9 cellular contexts compared by ENCODE assay signal in the genomic region with DNA sequence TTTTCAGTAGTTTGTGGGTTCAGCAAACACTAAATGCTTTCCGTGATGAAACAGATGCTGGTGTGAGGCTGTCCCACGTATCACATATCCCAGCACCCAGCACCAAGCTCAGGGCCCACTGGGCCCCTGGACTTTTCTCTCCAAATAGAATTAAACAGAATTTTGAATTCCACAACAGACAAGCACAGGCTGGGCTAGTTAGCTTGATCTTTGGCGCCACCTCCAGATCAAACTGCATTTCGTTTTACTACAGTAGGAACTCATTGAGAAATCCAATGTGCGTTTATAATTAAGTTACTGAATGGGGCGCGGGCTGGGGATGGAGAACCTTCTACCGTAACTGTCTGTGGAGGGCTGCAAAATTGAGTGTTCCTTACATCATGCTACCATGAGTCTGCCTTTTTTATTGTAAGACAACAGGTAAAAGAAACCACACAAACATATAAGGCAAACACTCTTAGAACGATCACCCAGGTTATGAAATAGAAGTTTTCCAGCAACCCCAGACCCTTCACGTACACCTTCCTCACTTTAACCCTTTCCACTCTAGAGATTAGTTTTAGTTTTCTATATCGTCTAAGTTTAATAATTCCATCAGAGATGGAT.
DNase-seq lines count a peak whose midpoint lies in the region; ATAC-seq, FAIRE-seq and TF ChIP-seq lines count a peak whose summit lies in the region.
"Had no signal": no experiment of that assay in that cellular context is flagged by ENCODE, and none has a peak within 500 bp of the region (broad histone marks: within the 10 kb centered on the region; RNA-seq: fewer than 3 reads in every experiment).

No MANE protein-coding gene starts in this region.

- H3K27ac ChIP-seq in 22Rv1 = no peak overlapping the region
- H3K27ac ChIP-seq in esophagus squamous epithelium = no peak overlapping the region
- no peak overlapping the region for H3K27ac ChIP-seq in naive thymus-derived CD4-positive, alpha-beta T cell (ENCODE audit: low read depth, low read length)

- intact Hi-C loops in esophagus squamous epithelium (cut with DNase I) = loop anchor here (10.0 kb wide), 2 partner anchors 279 to 439 kb away; a partner anchor contains a TSS
- intact Hi-C loops in naive thymus-derived CD4-positive, alpha-beta T cell (cut with micrococcal nuclease) = loop anchor here (1.0 to 2.0 kb wide), 4 partner anchors 283 to 444 kb away; no protein-coding TSS in a partner anchor

- TF ChIP-seq POLR2A in esophagus squamous epithelium (IDR thresholded peaks at IDR 0.05) = no peak

- TF ChIP-seq CTCF in 22Rv1 (IDR thresholded peaks at IDR 0.05) (peak; percentile 77), GM12864 (IDR thresholded peaks at IDR 0.05; ENCODE audit: low read depth, low read length, missing control alignments) (peak; percentile 32), esophagus squamous epithelium (IDR thresholded peaks at IDR 0.05) (peak in 5 of 6 experiments; percentile 39 to 65 (median 40))

- H3K36me3 ChIP-seq in esophagus squamous epithelium = peaks cover 0 to 43% (median 5%) of the 10 kb centered on the region in 3 donors
- H3K36me3 ChIP-seq in naive thymus-derived CD4-positive, alpha-beta T cell (ENCODE audit: control insufficient read depth in 2 of 3, insufficient read depth in 3 of 3, low read length in 3 of 3) = peaks cover 0 to 27% (median 0%) of the 10 kb centered on the region in 3 experiments

- H3K4me3 Mint-ChIP-seq in naive thymus-derived CD4-positive, alpha-beta T cell = no peak overlapping the region

- H3K27me3 Mint-ChIP-seq in naive thymus-derived CD4-positive, alpha-beta T cell = no peaks in the 10 kb centered on the region

- peaks cover 0 to 19% (median 10%) of the 10 kb centered on the region in 3 donors for H3K9me3 ChIP-seq in esophagus squamous epithelium
- peaks cover 0 to 12% (median 0%) of the 10 kb centered on the region in 3 experiments for H3K9me3 ChIP-seq in naive thymus-derived CD4-positive, alpha-beta T cell (ENCODE audit: control insufficient read depth in 2 of 3, low read length in 3 of 3)

- H3K4me1 Mint-ChIP-seq in naive thymus-derived CD4-positive, alpha-beta T cell = peaks cover 0 to 16% (median 6%) of the 10 kb centered on the region in 7 donors

- H3K36me3 Mint-ChIP-seq in naive thymus-derived CD4-positive, alpha-beta T cell = peaks cover 12 to 44% (median 37%) of the 10 kb centered on the region in 5 donors

- H3K4me3 ChIP-seq in GM12864 (ENCODE audit: low read depth, low read length) (no peak overlapping the region), esophagus squamous epithelium (no peak overlapping the region)
- no peak overlapping the region for H3K4me3 ChIP-seq in naive thymus-derived CD4-positive, alpha-beta T cell (ENCODE audit: low read length)

- peak; percentile 40 for ATAC-seq in naive thymus-derived CD4-positive, alpha-beta T cell
- no peak for ATAC-seq in HG03342 (IDR thresholded peaks at IDR 0.05; ENCODE audit: unreplicated experiment)

- H3K9me3 Mint-ChIP-seq in naive thymus-derived CD4-positive, alpha-beta T cell = peaks cover 3 to 20% (median 9%) of the 10 kb centered on the region in 11 donors

- peak overlapping the region in 2 of 9 donors; percentile 22 to 42 for H3K27ac Mint-ChIP-seq in naive thymus-derived CD4-positive, alpha-beta T cell

- H3K27me3 ChIP-seq in esophagus squamous epithelium = no peaks in the 10 kb centered on the region
- H3K27me3 ChIP-seq in naive thymus-derived CD4-positive, alpha-beta T cell (ENCODE audit: control insufficient read depth in 2 of 2, insufficient read depth in 2 of 2, low read length in 2 of 2) = no peaks in the 10 kb centered on the region

- POLR2A ChIA-PET in naive thymus-derived CD4-positive, alpha-beta T cell (lab: Charles Lee) = no interaction called here

- H3K4me1 ChIP-seq in esophagus squamous epithelium = peaks cover 0 to 6% (median 0%) of the 10 kb centered on the region in 3 donors
- H3K4me1 ChIP-seq in naive thymus-derived CD4-positive, alpha-beta T cell (ENCODE audit: control insufficient read depth in 2 of 2, insufficient read depth in 2 of 2, low read length in 2 of 2) = peaks cover 0 to 20% of the 10 kb centered on the region in 2 donors

- WGBS in esophagus squamous epithelium, 2 donors = 47 to 48% methylated on average over 11 of the region's 11 CpGs

- FAIRE-seq in urothelium cell line (lab: Jason Lieb, UNC) = peak; percentile 44
- FAIRE-seq: GM18507 had no signal

- CTCF ChIA-PET in naive thymus-derived CD4-positive, alpha-beta T cell (lab: Charles Lee) = interaction anchor here (1.0 kb wide), 1 partner anchor 25 kb away, joined by 4 read pairs; no protein-coding TSS in a partner anchor

- DNase-seq in GM12864 (ENCODE audit: low read depth) (no peak), NCI-H2196 (lab: John Stamatoyannopoulos, UW; ENCODE audit: unreplicated experiment) (peak; percentile 70), esophagus squamous epithelium (lab: John Stamatoyannopoulos, UW) (no peak), urothelium cell line (ENCODE audit: low spot score) (peak; percentile 69)
- DNase-seq in activated CD4-positive, alpha-beta T cell treated with anti-CD3 and anti-CD28 coated beads for 48 hours = peak; percentile 60
- no peak for DNase-seq in naive thymus-derived CD4-positive, alpha-beta T cell

Comparison
In these comparisons a context has a peak if more than half of its experiments do, and no peak if none do; other contexts are left out.
1. DNase-seq: peak in NCI-H2196 (single experiment), activated CD4-positive, alpha-beta T cell treated with anti-CD3 and anti-CD28 coated beads for 48 hours (single experiment) and urothelium cell line (single experiment); none in GM12864 (single experiment), esophagus squamous epithelium (single experiment) and naive thymus-derived CD4-positive, alpha-beta T cell (0 of 9).
2. Peak in every context shown above with its lines, with median percentiles within 50 percentile points of each other: CTCF ChIP-seq.